ENCODE assay signal across 1 cellular context in the genomic region with DNA sequence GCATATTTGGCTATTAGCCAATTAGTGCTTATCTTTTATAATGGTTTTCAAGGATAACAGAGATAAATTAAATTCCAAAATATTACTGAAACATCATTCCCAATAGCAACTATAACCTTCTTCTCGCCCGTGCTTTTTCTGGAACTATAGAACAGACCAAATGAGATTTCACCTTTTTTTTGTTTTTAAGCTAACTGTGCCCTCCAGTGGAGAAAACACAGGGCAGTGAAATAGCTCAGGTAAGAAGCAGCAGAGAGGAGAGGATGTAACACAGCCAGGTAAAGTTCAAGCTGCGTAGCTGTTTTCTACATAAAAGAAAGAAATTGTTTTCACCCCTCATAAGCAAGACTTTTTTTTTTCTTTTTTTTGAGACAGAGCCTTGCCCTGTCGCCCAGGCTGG.
TF ChIP-seq lines count a peak whose summit lies in the region.

No MANE protein-coding gene starts in this region.

TF ChIP-seq in endothelial cell of umbilical vein, 7 proteins besides CTCF, POLR2A, EP300 and RAD21:
- TF ChIP-seq POLR2AphosphoS5 (IDR thresholded peaks at IDR 0.05; ENCODE audit: insufficient read depth, low read depth, low read length), result no peak
- no peak for TF ChIP-seq EZH2 (IDR thresholded peaks at IDR 0.05; ENCODE audit: borderline replicate concordance, low read depth, low read length, severe bottlenecking)
- TF ChIP-seq GATA2 (IDR thresholded peaks at IDR 0.05; ENCODE audit: insufficient read depth, insufficient read length, low read depth, low read length), result no peak
- no peak for TF ChIP-seq JUN (IDR thresholded peaks at IDR 0.05; ENCODE audit: borderline replicate concordance, insufficient read depth, insufficient read length, low read depth)
- TF ChIP-seq, protein P1, sequence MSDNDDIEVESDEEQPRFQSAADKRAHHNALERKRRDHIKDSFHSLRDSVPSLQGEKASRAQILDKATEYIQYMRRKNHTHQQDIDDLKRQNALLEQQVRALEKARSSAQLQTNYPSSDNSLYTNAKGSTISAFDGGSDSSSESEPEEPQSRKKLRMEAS (IDR thresholded peaks at IDR 0.05; ENCODE audit: insufficient read depth, insufficient read length), result no peak
